Comparison of ENCODE assay signal across 8 cellular contexts in genomic region chr17:4365103-4365627, GRCh38. TPM values are rescaled to one million over a fixed set of nuclear protein-coding genes. Genes with fewer than 3 reads are reported as not detected.
DNase-seq lines count a peak whose midpoint lies in the region; ATAC-seq and TF ChIP-seq lines count a peak whose summit lies in the region.

No MANE protein-coding gene starts in this region.

- DNase-seq in NCI-H2029 (lab: John Stamatoyannopoulos, UW) (peak; percentile 74), T-helper 9 cell (peak; percentile 72), astrocyte of the cerebellum (ENCODE audit: low read depth) (peak; percentile 69), hepatic stellate cell (ENCODE audit: low spot score) (peak; percentile 95), putamen (ENCODE audit: low spot score) (peak; percentile 94), uterus (peak; percentile 87 to 90)

- H3K27me3 ChIP-seq in uterus: no peaks in the 10 kb centered on the region

- in situ Hi-C loops in astrocyte of the cerebellum (cut with HindIII; ENCODE audit: low sequenced_read_pairs): no loop called here

- no peaks in the 10 kb centered on the region for H3K36me3 ChIP-seq in uterus

- H3K4me1 ChIP-seq in uterus: no peaks in the 10 kb centered on the region

- H3K4me3 ChIP-seq in astrocyte of the cerebellum (ENCODE audit: low read depth, low read length) (peak overlapping the region; percentile 90), uterus (peak overlapping the region; percentile 70 to 89)

- peak overlapping the region; percentile 96 to 97 for H3K27ac ChIP-seq in uterus

- intact Hi-C loops in uterus (cut with DNase I; ENCODE audit: low total_unique reads): no loop called here

- TF ChIP-seq CTCF in astrocyte of the cerebellum (IDR thresholded peaks at IDR 0.05; ENCODE audit: low read depth, low read length, missing control alignments): no peak
- TF ChIP-seq CTCF in uterus (IDR thresholded peaks at IDR 0.05): peak in 1 of 4 experiments; percentile 11

- TF ChIP-seq POLR2A in GM15510 (IDR thresholded peaks at IDR 0.05; ENCODE audit: borderline replicate concordance, extremely low read depth, insufficient read length): peak; percentile 73
- peak; percentile 63 to 67 for TF ChIP-seq POLR2A in uterus (IDR thresholded peaks at IDR 0.05)

- ATAC-seq in HG02970 (IDR thresholded peaks at IDR 0.05; ENCODE audit: low FRiP score, unreplicated experiment): peak; percentile 54

- H3K9me3 ChIP-seq in uterus: no peaks in the 10 kb centered on the region

RNA-seq across cellular contexts. Expression of gene UBE2G1, which starts 1.3 kb away (rescaled TPM):
- 10 to 100 TPM; 16.5 to 51.8 (median 33.9) TPM for total RNA-seq in uterus

Comparison
In these comparisons a context has a peak if more than half of its experiments do, and no peak if none do; other contexts are left out.
1. Peak in every context shown above with its lines: DNase-seq, ATAC-seq, H3K4me3 ChIP-seq and H3K27ac ChIP-seq.